Comparison of ENCODE assay signal across 14 cellular contexts in the genomic region with DNA sequence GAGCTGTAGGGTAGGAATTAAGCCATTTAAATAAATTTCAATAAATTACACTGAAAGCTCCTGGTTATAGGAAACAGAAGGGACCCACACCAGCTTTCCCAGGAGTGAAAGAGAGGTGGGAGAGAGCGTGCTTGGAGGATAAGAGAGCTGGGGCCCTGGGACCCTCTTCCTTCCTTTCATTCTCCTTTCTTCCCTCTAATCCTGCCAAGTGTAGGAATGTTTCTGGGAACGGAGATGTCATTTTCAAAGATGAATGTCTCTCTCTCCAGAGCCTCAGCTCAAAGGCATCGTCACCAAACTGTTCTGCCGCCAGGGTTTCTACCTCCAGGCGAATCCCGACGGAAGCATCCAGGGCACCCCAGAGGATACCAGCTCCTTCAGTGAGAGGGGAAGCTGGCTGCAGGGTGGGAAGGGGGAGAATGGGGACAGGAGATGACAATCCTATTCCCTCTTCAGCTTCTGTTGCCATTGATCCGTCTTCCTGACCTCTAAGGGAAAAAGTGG. TPM values are rescaled to one million over a fixed set of nuclear protein-coding genes. Genes with fewer than 3 reads are reported as not detected.
DNase-seq lines count a peak whose midpoint lies in the region; TF ChIP-seq lines count a peak whose summit lies in the region.
"Had no signal": no experiment of that assay in that cellular context is flagged by ENCODE, and none has a peak within 500 bp of the region (broad histone marks: within the 10 kb centered on the region; RNA-seq: fewer than 3 reads in every experiment).

No MANE protein-coding gene starts in this region.

- TF ChIP-seq CTCF in A673 (conservative IDR thresholded peaks at IDR 0.05; ENCODE audit: low read depth, low read length) (0 out of 2 replicates have a peak, but pooled peaks have one; percentile 3), Loucy (conservative IDR thresholded peaks at IDR 0.05; ENCODE audit: low read length) (no peak)

- CTCF ChIA-PET in A673 (lab: Charles Lee), result interaction anchor here (0.6 to 1.9 kb wide), 6 partner anchors 19 to 600 kb away, joined by 3 to 12 read pairs (median 6); a partner anchor contains a TSS

- H3K36me3 ChIP-seq in A673 (ENCODE audit: insufficient read depth, low read length, poor library complexity, severe bottlenecking) (no peaks in the 10 kb centered on the region), Loucy (ENCODE audit: insufficient read depth, low read length) (no peaks in the 10 kb centered on the region), iPS-18a (ENCODE audit: control insufficient read depth, low read depth, low read length) (no peaks in the 10 kb centered on the region)
- H3K36me3 ChIP-seq: BLaER1 treated with 17β-estradiol and CSF1 and Interleukin-3, amounts not matched to agents 10 nM and 100 nM had no signal

- H3K4me3 ChIP-seq in A673 (ENCODE audit: low read depth, low read length, poor library complexity, severe bottlenecking) (peak overlapping the region; percentile 90), Loucy (ENCODE audit: low read length, poor library complexity, severe bottlenecking) (peak overlapping the region; percentile 94), iPS-18a (ENCODE audit: low read length) (peak overlapping the region; percentile 91)

- H3K9ac ChIP-seq in Loucy (ENCODE audit: low read depth, low read length, poor library complexity, severe bottlenecking) (peak overlapping the region; percentile 90), iPS-18a (ENCODE audit: low read length) (peak overlapping the region; percentile 85)

- H3K27me3 ChIP-seq in A673 (replicated peaks; ENCODE audit: insufficient read depth, low read depth, low read length, poor library complexity) (no peaks in the 10 kb centered on the region), Loucy (ENCODE audit: insufficient read depth, low read length, poor library complexity, severe bottlenecking) (no peaks in the 10 kb centered on the region), iPS-18a (ENCODE audit: control insufficient read depth, insufficient read depth, low read length) (peaks cover 64% of the 10 kb centered on the region)

- peak; percentile 54 for DNase-seq in A673 (ENCODE audit: low spot score)
- DNase-seq in mesenteric fat pad (ENCODE audit: low spot score), result no peak
- no peak for DNase-seq in HuH-7 (ENCODE audit: low spot score)
- DNase-seq in activated CD4-positive, alpha-beta T cell treated with anti-CD3 and anti-CD28 coated beads for 48 hours, result no peak
- DNase-seq: activated T-cell treated with anti-CD3 and anti-CD28 coated beads, Interleukin-2, amount 50 U/mL, for 4 hours; immature natural killer cell; KBM-7; NCI-H2081; stimulated activated naive CD4-positive, alpha-beta T cell treated with Interleukin-2 at 50 U/mL for 16 hours had no signal

- H4K20me1 ChIP-seq in Loucy (ENCODE audit: insufficient read depth, low read length, poor library complexity, severe bottlenecking), result peaks cover 9% of the 10 kb centered on the region

- H3K9me2 ChIP-seq in Loucy (replicated peaks; ENCODE audit: low read depth, low read length), result no peaks in the 10 kb centered on the region

- H3K9me3 ChIP-seq in A673 (ENCODE audit: low read depth, low read length, poor library complexity, severe bottlenecking) (no peaks in the 10 kb centered on the region), Loucy (ENCODE audit: insufficient read depth, low read depth, low read length) (no peaks in the 10 kb centered on the region), iPS-18a (ENCODE audit: control insufficient read depth, low read depth, low read length) (no peaks in the 10 kb centered on the region)
- H3K9me3 ChIP-seq: BLaER1 treated with 17β-estradiol and CSF1 and Interleukin-3, amounts not matched to agents 10 nM and 100 nM had no signal

- H3K4me1 ChIP-seq in A673 (ENCODE audit: insufficient read depth, low read length, poor library complexity, severe bottlenecking) (peaks cover 50% of the 10 kb centered on the region), Loucy (ENCODE audit: insufficient read depth, low read length, poor library complexity, severe bottlenecking) (peaks cover 32% of the 10 kb centered on the region), iPS-18a (ENCODE audit: control insufficient read depth, low read depth, low read length) (peaks cover 22% of the 10 kb centered on the region)

- H2AFZ ChIP-seq in Loucy (ENCODE audit: low read length), result no peak overlapping the region

- no TSS peak for BruUV-seq in A673 (replicated peaks; lab: Mats Ljungman, UMichigan)

- H3K27ac ChIP-seq in A673 (ENCODE audit: low read depth, low read length, poor library complexity, severe bottlenecking), result peak overlapping the region; percentile 97
- H3K27ac ChIP-seq in iPS-18a (ENCODE audit: low read length), result no peak overlapping the region
- H3K27ac ChIP-seq: BLaER1 treated with 17β-estradiol and CSF1 and Interleukin-3, amounts not matched to agents 10 nM and 100 nM had no signal

- H3K79me2 ChIP-seq in Loucy (ENCODE audit: insufficient read depth, low read length), result peaks cover 37% of the 10 kb centered on the region; the same call in 1 of the 2 replicates

- H3K4me2 ChIP-seq in Loucy (ENCODE audit: low read depth, low read length, poor library complexity, severe bottlenecking), result peak overlapping the region; percentile 85

- POLR2A ChIA-PET in A673 (lab: Charles Lee; ENCODE audit: low non-redundant PET), result interaction anchor here (0.6 kb wide), 3 partner anchors 44 to 245 kb away, joined by 3 to 4 read pairs (median 4); no protein-coding TSS in a partner anchor

- H3F3A ChIP-seq in Loucy (ENCODE audit: low read depth), result no peaks in the 10 kb centered on the region; the same call in 1 of the 2 replicates

- intact Hi-C loops in A673 (cut with micrococcal nuclease; ENCODE audit: unreplicated experiment), result no loop called here

RNA-seq across cellular contexts. Expression of a gene that starts 1.9 kb away (rescaled TPM):
- total RNA-seq in A673 (2021) (18.2 and 24.6 TPM in 2 replicates), mesenteric fat pad (2.4 TPM)

RNA-seq across cellular contexts. Expression of a gene that starts 3.6 kb away (rescaled TPM):
- 5.2 and 8.6 TPM in 2 replicates for total RNA-seq in A673 (2021)
- total RNA-seq in mesenteric fat pad, result 6.8 TPM

RNA-seq across cellular contexts. Expression of a gene that starts 6.0 kb away (rescaled TPM):
- 3.2 and 4.7 TPM in 2 replicates for total RNA-seq in A673 (2021)
- 3.2 TPM for total RNA-seq in mesenteric fat pad

RNA-seq across cellular contexts. Expression of a gene that starts 12.6 kb away (rescaled TPM):
- total RNA-seq in A673 (2021) (not detected in 2 replicates), mesenteric fat pad (not detected)
- total RNA-seq: activated T-cell treated with anti-CD3 and anti-CD28 coated beads, Interleukin-2, amount 50 U/mL, for 4 hours; epithelial cell of proximal tubule; natural killer cell treated with Interleukin-12 subunit alpha and Interleukin-12 subunit beta and Interleukin-15 and Interleukin-18, amount 100 ng/mL, for 72 hours had no signal

RNA-seq across cellular contexts. Expression of a gene that starts 15.8 kb away (rescaled TPM):
- total RNA-seq in A673 (2021), result 0.24 TPM in 1 of 2 replicates, not detected in the other
- total RNA-seq in mesenteric fat pad, result not detected
- total RNA-seq: activated T-cell treated with anti-CD3 and anti-CD28 coated beads, Interleukin-2, amount 50 U/mL, for 4 hours; epithelial cell of proximal tubule; natural killer cell treated with Interleukin-12 subunit alpha and Interleukin-12 subunit beta and Interleukin-15 and Interleukin-18, amount 100 ng/mL, for 72 hours had no signal
